ENCODE assay signal across 17 cellular contexts in the genomic region with DNA sequence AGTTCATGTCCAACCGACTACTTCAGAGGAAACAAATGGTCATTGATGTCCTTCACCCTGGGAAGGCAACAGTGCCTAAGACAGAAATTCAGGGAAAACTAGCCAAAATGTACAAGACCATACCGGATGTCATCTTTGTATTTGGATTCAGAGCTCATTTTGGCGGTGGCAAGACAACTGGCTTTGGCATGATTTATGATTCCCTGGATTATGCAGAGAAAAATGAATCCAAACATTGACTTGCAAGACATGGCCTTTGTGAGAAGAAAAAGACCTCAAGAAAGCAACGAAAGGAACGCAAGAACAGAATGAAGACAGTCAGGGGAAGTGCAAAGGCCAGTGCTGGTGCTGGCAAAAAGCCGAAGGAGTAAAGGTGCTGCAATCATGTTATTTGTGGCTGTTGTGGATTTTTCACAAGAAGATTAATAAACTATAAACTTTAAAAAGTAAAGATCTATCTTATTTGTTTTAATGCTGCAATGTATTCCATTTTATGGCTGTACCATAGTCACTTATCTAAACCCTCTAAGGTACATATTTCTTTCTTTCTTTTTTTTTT. TPM values are rescaled to one million over a fixed set of nuclear protein-coding genes. Genes with fewer than 3 reads are reported as not detected.
A peak's percentile ranks its signal among the peaks of the same experiment; 100 is the strongest.
DNase-seq lines count a peak whose midpoint lies in the region; ATAC-seq, FAIRE-seq and TF ChIP-seq lines count a peak whose summit lies in the region.
"Had no signal": no experiment of that assay in that cellular context is flagged by ENCODE, and none has a peak within 500 bp of the region (broad histone marks: within the 10 kb centered on the region; RNA-seq: fewer than 3 reads in every experiment).

No MANE protein-coding gene starts in this region.

- ATAC-seq in K562, result no peak
- ATAC-seq: GM12878, HCT116 had no signal

- no peak for DNase-seq in K562 (ENCODE audit: extremely low read depth in 1 of 4, low spot score in 3 of 4)
- no peak for DNase-seq in H1 (ENCODE audit: low read depth in 1 of 2, low spot score in 2 of 2)
- peak; percentile 24 for DNase-seq in myocyte (ENCODE audit: low read depth)
- peak; percentile 70 for DNase-seq in small intestine
- no peak for DNase-seq in Calu3
- DNase-seq in H9, result no peak
- no peak for DNase-seq in hepatocyte (ENCODE audit: low spot score)
- DNase-seq: C1 segment of cervical spinal cord; CD4-positive, alpha-beta memory T cell; COR-L47; DMS153; DND-41; GDM1; GOT3; H7 had no signal

- H3K4me3 Mint-ChIP-seq in Calu3 (ENCODE audit: low read depth, unreplicated experiment) (no peak overlapping the region), H9 (no peak overlapping the region)
- H3K4me3 Mint-ChIP-seq: CD4-positive, alpha-beta memory T cell had no signal

- H3T11ph ChIP-seq in H9 (ENCODE audit: low read length), result no peak overlapping the region

- no peak overlapping the region for H4K91ac ChIP-seq in H1 (replicated peaks; ENCODE audit: insufficient read length, low read length)
- H4K91ac ChIP-seq in H9 (ENCODE audit: insufficient read length, low read depth, low read length), result no peak overlapping the region

- no peak overlapping the region for H3K14ac ChIP-seq in H1 (ENCODE audit: insufficient read length)
- H3K14ac ChIP-seq in H9 (ENCODE audit: insufficient read depth, low read length), result no peak overlapping the region

- peaks cover 16% of the 10 kb centered on the region for H3K4me1 Mint-ChIP-seq in Calu3 (ENCODE audit: low read depth, unreplicated experiment)
- H3K4me1 Mint-ChIP-seq in H9, result no peaks in the 10 kb centered on the region
- H3K4me1 Mint-ChIP-seq: CD4-positive, alpha-beta memory T cell had no signal

- TF ChIP-seq POLR2A in K562 (conservative IDR thresholded peaks at IDR 0.05) (no peak), H1 (IDR thresholded peaks at IDR 0.05; ENCODE audit: control extremely low read depth in 1 of 2, low read depth in 2 of 2, low read length in 2 of 2) (no peak)

- H2BK15ac ChIP-seq in H1 (ENCODE audit: low read length) (no peak overlapping the region), H9 (ENCODE audit: low read depth, low read length) (no peak overlapping the region)

- H3K56ac ChIP-seq in H1 (replicated peaks; ENCODE audit: insufficient read length, low read depth, low read length) (no peak overlapping the region), H9 (ENCODE audit: insufficient read length, low read depth, low read length) (no peak overlapping the region)

- H4K5ac ChIP-seq in H1 (ENCODE audit: insufficient read length, low read depth, low read length), result no peak overlapping the region
- no peak overlapping the region for H4K5ac ChIP-seq in H9 (ENCODE audit: insufficient read length, low read depth, low read length)

- H3K9me2 ChIP-seq in hepatocyte (replicated peaks; ENCODE audit: insufficient read depth), result no peaks in the 10 kb centered on the region

- H3K23ac ChIP-seq in H1 (ENCODE audit: insufficient read length) (no peak overlapping the region), H9 (ENCODE audit: insufficient read length, low read depth, low read length) (no peak overlapping the region)

- no peak overlapping the region for H3K4me2 ChIP-seq in K562 (ENCODE audit: insufficient read depth, low read length)
- H3K4me2 ChIP-seq in H1 (ENCODE audit: insufficient read depth in 1 of 2, low read depth in 2 of 2, low read length in 2 of 2), result no peak overlapping the region
- no peak overlapping the region for H3K4me2 ChIP-seq in H9 (ENCODE audit: insufficient read depth, insufficient read length, low read length)
- H3K4me2 ChIP-seq in hepatocyte, result no peak overlapping the region

- no peak overlapping the region for H3K27ac Mint-ChIP-seq in Calu3 (ENCODE audit: unreplicated experiment)
- H3K27ac Mint-ChIP-seq in H9, result no peak overlapping the region
- H3K27ac Mint-ChIP-seq: CD4-positive, alpha-beta memory T cell had no signal

- H3K27me3 ChIP-seq in K562 (ENCODE audit: control insufficient read depth in 2 of 2, insufficient read depth in 2 of 2, low read length in 2 of 2), result no peaks in the 10 kb centered on the region
- H3K27me3 ChIP-seq in H1 (replicated peaks in 1 of 4; ENCODE audit: control insufficient read depth in 3 of 4, extremely low read depth in 1 of 4, insufficient read depth in 3 of 4, low read length in 3 of 4), result no peaks in the 10 kb centered on the region
- no peaks in the 10 kb centered on the region for H3K27me3 ChIP-seq in small intestine (ENCODE audit: control insufficient read depth in 2 of 2, insufficient read depth in 2 of 2, low read length in 2 of 2)
- H3K27me3 ChIP-seq in H9 (ENCODE audit: insufficient read depth, low read length), result no peaks in the 10 kb centered on the region
- H3K27me3 ChIP-seq in hepatocyte, result no peaks in the 10 kb centered on the region

- H3K4me1 ChIP-seq in K562 (replicated peaks in 1 of 2; ENCODE audit: control insufficient read depth in 2 of 2, insufficient read depth in 2 of 2, low read length in 2 of 2) (peaks cover 0 to 3% of the 10 kb centered on the region in 2 experiments; a peak in 2 of 5 replicates), H1 (replicated peaks in 1 of 4; ENCODE audit: control insufficient read depth in 3 of 4, insufficient read depth in 4 of 4, low read length in 3 of 4) (no peaks in the 10 kb centered on the region), small intestine (ENCODE audit: control insufficient read depth in 2 of 2, insufficient read depth in 1 of 2, low read depth in 1 of 2, low read length in 1 of 2) (no peaks in the 10 kb centered on the region), H9 (ENCODE audit: insufficient read depth, low read length) (no peaks in the 10 kb centered on the region), hepatocyte (ENCODE audit: insufficient read depth) (peaks cover 6% of the 10 kb centered on the region)

- intact Hi-C loops in K562 (cut with micrococcal nuclease), result no loop called here
- intact Hi-C loops in Calu3 (cut with micrococcal nuclease; ENCODE audit: unreplicated experiment), result no loop called here

- H4K8ac ChIP-seq in H1 (ENCODE audit: extremely low read depth, insufficient read depth, low read length) (no peak overlapping the region), H9 (replicated peaks; ENCODE audit: insufficient read length, low read depth, low read length) (no peak overlapping the region)

- H3K36me3 ChIP-seq in K562 (ENCODE audit: control insufficient read depth, insufficient read depth, low read length) (no peaks in the 10 kb centered on the region), H1 (ENCODE audit: control insufficient read depth in 2 of 4, insufficient read depth in 4 of 4, low read length in 3 of 4) (no peaks in the 10 kb centered on the region), small intestine (ENCODE audit: control insufficient read depth in 2 of 2, insufficient read depth in 2 of 2, low read length in 2 of 2) (no peaks in the 10 kb centered on the region), hepatocyte (replicated peaks; ENCODE audit: insufficient read depth, low read depth) (no peaks in the 10 kb centered on the region)

- WGBS in K562 (ENCODE audit: insufficient coverage, low coverage, missing lambda C conversion rate), result 34% methylated on average over 6 of the region's 6 CpGs
- 79% methylated on average over 6 of the region's 6 CpGs; no CpG with 5 or more reads in 1 of the 2 experiments for WGBS in H1 (ENCODE audit: extremely low coverage in 1 of 2, insufficient coverage in 1 of 2, insufficient read length in 1 of 2, insufficient replicate concordance in 2 of 2, low coverage in 1 of 2, low lambda C conversion rate in 2 of 2, missing lambda C conversion rate in 1 of 2), 2 experiments
- 26 to 58% (median 48%) methylated on average over 6 of the region's 6 CpGs for WGBS in small intestine, 3 donors
- WGBS in H9 (ENCODE audit: extremely low coverage, insufficient read length, low lambda C conversion rate), result no CpG with 5 or more reads among the region's 6 CpGs
- WGBS in hepatocyte (ENCODE audit: low lambda C conversion rate, missing lambda C conversion rate), result 89% methylated on average over 6 of the region's 6 CpGs

- H2BK20ac ChIP-seq in H1 (ENCODE audit: low read length) (no peak overlapping the region), H9 (ENCODE audit: low read depth, low read length, poor library complexity, severe bottlenecking) (no peak overlapping the region)

- H3K9me3 Mint-ChIP-seq in Calu3 (ENCODE audit: low read depth, unreplicated experiment) (no peaks in the 10 kb centered on the region), H9 (peaks cover 0 to 2% of the 10 kb centered on the region in 2 experiments; a peak in 2 of 5 replicates)
- H3K9me3 Mint-ChIP-seq: CD4-positive, alpha-beta memory T cell had no signal

- H2BK5ac ChIP-seq in H1 (ENCODE audit: low read depth, low read length), result no peak overlapping the region
- H2BK5ac ChIP-seq in H9 (ENCODE audit: insufficient read length, low read length), result no peak overlapping the region

- H3K9me1 ChIP-seq in K562 (ENCODE audit: control insufficient read depth, insufficient read depth, low read length), result no peaks in the 10 kb centered on the region

- no peak overlapping the region for H3K9ac ChIP-seq in K562 (ENCODE audit: insufficient read depth in 1 of 2, low read depth in 2 of 2, low read length in 2 of 2)
- no peak overlapping the region for H3K9ac ChIP-seq in H1 (replicated peaks in 1 of 4; ENCODE audit: extremely low read depth in 1 of 4, low read depth in 3 of 4, low read length in 3 of 4)
- no peak overlapping the region for H3K9ac ChIP-seq in H9 (ENCODE audit: extremely low read depth, insufficient read length, low read length)

- H3K4ac ChIP-seq in H1 (replicated peaks; ENCODE audit: insufficient read length, low read depth, low read length) (no peak overlapping the region), H9 (ENCODE audit: low read depth, low read length) (no peak overlapping the region)

- no peak for FAIRE-seq in K562 (lab: Jason Lieb, UNC)
- FAIRE-seq in H1 (lab: Jason Lieb, UNC), result no peak
- FAIRE-seq in small intestine (lab: Jason Lieb, UNC), result no peak
- FAIRE-seq: GM12878 had no signal

- in situ Hi-C loops in K562 (cut with MboI), result no loop called here

- TF ChIP-seq EP300 in K562 (IDR thresholded peaks at IDR 0.05; ENCODE audit: low read length) (no peak), H1 (IDR thresholded peaks at IDR 0.05; ENCODE audit: borderline replicate concordance in 1 of 2, low read depth in 2 of 2, low read length in 2 of 2) (no peak)

- BruUV-seq in K562 (replicated peaks; lab: Mats Ljungman, UMichigan), result no TSS peak
- no TSS peak for BruUV-seq in Calu3 (replicated peaks; lab: Mats Ljungman, UMichigan)

- POLR2A ChIA-PET in K562 (lab: Yijun Ruan, JAX), result no interaction called here
- POLR2A ChIA-PET in H1 (lab: Charles Lee; ENCODE audit: partially characterized antibody), result no interaction called here

- H3K79me1 ChIP-seq in H1 (ENCODE audit: low read depth, low read length) (no peaks in the 10 kb centered on the region), H9 (ENCODE audit: insufficient read depth, low read depth, low read length, poor library complexity, severe bottlenecking) (no peaks in the 10 kb centered on the region)

- no peaks in the 10 kb centered on the region for H3K79me2 ChIP-seq in K562 (ENCODE audit: control insufficient read depth, insufficient read depth, low read length)
- no peaks in the 10 kb centered on the region for H3K79me2 ChIP-seq in H1 (ENCODE audit: control insufficient read depth in 1 of 2, insufficient read depth in 2 of 2, low read length in 2 of 2)
- no peaks in the 10 kb centered on the region for H3K79me2 ChIP-seq in H9 (ENCODE audit: insufficient read depth, low read length)
- no peaks in the 10 kb centered on the region for H3K79me2 ChIP-seq in hepatocyte

- no peak overlapping the region for H3K27ac ChIP-seq in K562 (ENCODE audit: extremely low read depth, low read depth, low read length)
- no peak overlapping the region for H3K27ac ChIP-seq in H1 (ENCODE audit: low read depth, low read length)
- H3K27ac ChIP-seq in small intestine (ENCODE audit: low read depth in 1 of 2, low read length in 1 of 2), result no peak overlapping the region
- H3K27ac ChIP-seq in H9 (ENCODE audit: insufficient read length, low read depth, low read length), result no peak overlapping the region
- H3K27ac ChIP-seq in hepatocyte, result no peak overlapping the region

- H4K20me1 ChIP-seq in K562 (replicated peaks; ENCODE audit: control insufficient read depth, insufficient read depth, low read length), result no peaks in the 10 kb centered on the region
- no peaks in the 10 kb centered on the region for H4K20me1 ChIP-seq in H1 (replicated peaks in 1 of 2; ENCODE audit: control insufficient read depth in 1 of 2, insufficient read depth in 2 of 2, low read length in 2 of 2)
- no peaks in the 10 kb centered on the region for H4K20me1 ChIP-seq in H9 (ENCODE audit: control insufficient read depth, insufficient read depth, insufficient read length)
- no peaks in the 10 kb centered on the region for H4K20me1 ChIP-seq in hepatocyte (ENCODE audit: insufficient read depth, poor library complexity, severe bottlenecking)

- no peaks in the 10 kb centered on the region for H3K9me3 ChIP-seq in K562 (replicated peaks; ENCODE audit: control insufficient read depth, insufficient read depth, low read depth, low read length)
- H3K9me3 ChIP-seq in H1 (ENCODE audit: insufficient read depth in 2 of 2, low read depth in 1 of 2, low read length in 1 of 2), result no peaks in the 10 kb centered on the region
- no peaks in the 10 kb centered on the region for H3K9me3 ChIP-seq in small intestine (ENCODE audit: control insufficient read depth, low read depth)
- H3K9me3 ChIP-seq in H9 (ENCODE audit: control insufficient read depth, low read depth, low read length), result no peaks in the 10 kb centered on the region
- H3K9me3 ChIP-seq in hepatocyte (ENCODE audit: low read depth), result no peaks in the 10 kb centered on the region

- H3K18ac ChIP-seq in H1 (ENCODE audit: extremely low read depth, low read length) (no peak overlapping the region), H9 (ENCODE audit: insufficient read length, low read depth, low read length) (no peak overlapping the region)

- H3K23me2 ChIP-seq in H1 (ENCODE audit: low read depth, low read length), result no peaks in the 10 kb centered on the region; the same call in 1 of the 2 replicates
- H3K23me2 ChIP-seq in H9 (ENCODE audit: insufficient read length, low read depth, low read length, poor library complexity, severe bottlenecking), result no peaks in the 10 kb centered on the region

- peaks cover 9% of the 10 kb centered on the region for H3K36me3 Mint-ChIP-seq in Calu3 (ENCODE audit: insufficient read depth, unreplicated experiment)
- H3K36me3 Mint-ChIP-seq in H9 (ENCODE audit: insufficient read depth in 1 of 3, low read depth in 3 of 3), result no peaks in the 10 kb centered on the region
- H3K36me3 Mint-ChIP-seq: CD4-positive, alpha-beta memory T cell had no signal

- CTCF ChIA-PET in K562 (lab: Yijun Ruan, JAX; ENCODE audit: low intra/inter-chr PET ratio) (no interaction called here), H1 (lab: Charles Lee; ENCODE audit: partially characterized antibody) (no interaction called here), Calu3 (lab: Charles Lee) (interaction anchor here (0.6 kb wide), 1 partner anchor 13 kb away, joined by 3 read pairs; no protein-coding TSS in a partner anchor)

- no peak overlapping the region for H2BK120ac ChIP-seq in H1 (replicated peaks; ENCODE audit: low read depth, low read length)
- no peak overlapping the region for H2BK120ac ChIP-seq in H9 (ENCODE audit: low read depth, low read length, poor library complexity, severe bottlenecking)

- H2AFZ ChIP-seq in K562 (ENCODE audit: low read depth, low read length), result peak overlapping the region; percentile 68
- peak overlapping the region; percentile 81; the same call in 1 of the 2 replicates for H2AFZ ChIP-seq in H1 (ENCODE audit: low read length)
- no peak overlapping the region for H2AFZ ChIP-seq in H9 (ENCODE audit: low read length)
- no peak overlapping the region for H2AFZ ChIP-seq in hepatocyte

- H3K4me3 ChIP-seq in K562 (no peak overlapping the region), H1 (ENCODE audit: extremely low read depth in 1 of 4, insufficient read depth in 2 of 4, low read depth in 3 of 4, low read length in 4 of 4) (no peak overlapping the region), small intestine (ENCODE audit: low read depth in 1 of 2, low read length in 2 of 2) (no peak overlapping the region), hepatocyte (no peak overlapping the region)
- H3K4me3 ChIP-seq: GM12878 had no signal

- H3K27me3 Mint-ChIP-seq in Calu3 (ENCODE audit: unreplicated experiment), result no peaks in the 10 kb centered on the region
- H3K27me3 Mint-ChIP-seq in H9 (ENCODE audit: low read depth), result no peaks in the 10 kb centered on the region
- H3K27me3 Mint-ChIP-seq: CD4-positive, alpha-beta memory T cell had no signal

- TF ChIP-seq CTCF in K562 (IDR thresholded peaks at IDR 0.05 in 2 of 3, conservative IDR thresholded peaks at IDR 0.05 in 1 of 3; ENCODE audit: insufficient read depth in 2 of 3, low read depth in 1 of 3, low read length in 3 of 3), result no peak
- no peak for TF ChIP-seq CTCF in H1 (IDR thresholded peaks at IDR 0.05; ENCODE audit: control extremely low read depth in 1 of 3, insufficient read depth in 1 of 3, low read depth in 1 of 3, low read length in 3 of 3)
- no peak for TF ChIP-seq CTCF in Calu3 (IDR thresholded peaks at IDR 0.05; ENCODE audit: unreplicated experiment)
- TF ChIP-seq CTCF in H9 (conservative IDR thresholded peaks at IDR 0.05), result no peak
- TF ChIP-seq CTCF in hepatocyte (IDR thresholded peaks at IDR 0.05; ENCODE audit: poor library complexity), result no peak

- H2AK5ac ChIP-seq in H1 (ENCODE audit: low read depth, low read length), result no peak overlapping the region
- no peak overlapping the region for H2AK5ac ChIP-seq in H9 (ENCODE audit: insufficient read length, low read length)

- no peak for TF ChIP-seq RAD21 in K562 (CRISPR knock-in tag; conservative IDR thresholded peaks at IDR 0.05 in 1 of 2, IDR thresholded peaks at IDR 0.05 in 1 of 2)
- no peak for TF ChIP-seq RAD21 in H1 (IDR thresholded peaks at IDR 0.05 in 1 of 2, conservative IDR thresholded peaks at IDR 0.05 in 1 of 2; ENCODE audit: low read depth in 2 of 2, low read length in 2 of 2)

- H2BK12ac ChIP-seq in H1 (ENCODE audit: low read depth, low read length) (no peak overlapping the region), H9 (ENCODE audit: insufficient read length, low read depth, low read length) (no peak overlapping the region)

RNA-seq across cellular contexts. Expression of a gene that starts 20.1 kb away (rescaled TPM):
- 19.4 and 40.7 TPM in 2 replicates for total RNA-seq in K562 (2011; cell fraction: chromatin; rRNA removed; ENCODE audit: low replicate concordance)
- total RNA-seq in K562 (2011; cell fraction: nucleolus; rRNA removed), result 12.6 and 15.3 TPM in 2 replicates
- total RNA-seq in K562 (2011; cell fraction: nucleoplasm; rRNA removed), result 12.2 and 14.0 TPM in 2 replicates
- 7.5 and 10.1 TPM in 2 replicates for total RNA-seq in K562 (2014; rRNA removed)
- 12.3 and 14.0 TPM in 2 replicates for total RNA-seq in K562 (2014; rRNA removed; fragmentation: Illumina TruSeq; extraction: Trizol)
- total RNA-seq in K562 (2015; rRNA removed; fragmentation: Illumina TruSeq; extraction: Trizol), result 13.4 and 14.1 TPM in 2 replicates
- 16.7 and 19.6 TPM in 2 replicates for total RNA-seq in K562 (2021)
- polyA plus RNA-seq in K562 (2011; rRNA removed), result 8.1 and 9.2 TPM in 2 replicates
- 4.0 and 5.5 TPM in 2 replicates for polyA plus RNA-seq in K562 (2011; cell fraction: cytosol; rRNA removed)
- polyA plus RNA-seq in K562 (2011; cell fraction: nucleus; rRNA removed), result 16.5 and 17.0 TPM in 2 replicates
- 5.2 and 5.8 TPM in 2 replicates for polyA plus RNA-seq in K562 (2012)
- 6.4 and 7.1 TPM in 2 replicates for polyA plus RNA-seq in K562 (2014; fragmentation: Illumina TruSeq; extraction: Trizol)
- 1 to 10 TPM; 2.3 to 4.4 TPM for polyA plus RNA-seq in K562 (2014; fragmentation: Nextera tagmentation; extraction: Ambion mirVana)
- polyA plus RNA-seq in K562 (2014; rRNA removed), result 4.7 and 5.3 TPM in 2 replicates
- polyA minus RNA-seq in K562 (2011; rRNA and poly(A)+ RNA removed), result 52.2 and 57.1 TPM in 2 replicates
- polyA minus RNA-seq in K562 (2011; cell fraction: cytosol; rRNA and poly(A)+ RNA removed), result 16.1 and 23.9 TPM in 2 replicates
- 10.6 and 18.5 TPM in 2 replicates for polyA minus RNA-seq in K562 (2011; cell fraction: nucleus; rRNA and poly(A)+ RNA removed)
- 20.8 and 22.3 TPM in 2 replicates for total RNA-seq in H1 (2021; fragmentation: NEBNext Ultra II Directional; extraction: Animal tissue kit (Norgen Biotek cat#: 25700))
- 3.2 and 5.0 TPM in 2 replicates for polyA plus RNA-seq in H1 (2011; rRNA removed)
- 4.4 TPM for polyA plus RNA-seq in H1 (2011; cell fraction: cytosol; rRNA removed)
- polyA plus RNA-seq in H1 (2011; cell fraction: nucleus; rRNA removed), result 4.4 TPM
- polyA plus RNA-seq in H1 (2012, experiment 1 of 2), result 3.2 to 7.1 TPM (median 5.0 TPM) in 4 replicates
- 0.21 TPM for polyA plus RNA-seq in H1 (2012, experiment 2 of 2)
- polyA plus RNA-seq in H1 (2013, experiment 1 of 2), result 5.1 TPM
- polyA plus RNA-seq in H1 (2013, experiment 2 of 2), result 5.0 TPM
- polyA minus RNA-seq in H1 (2011; rRNA and poly(A)+ RNA removed), result 41.7 and 52.5 TPM in 2 replicates
- 18.5 TPM for polyA minus RNA-seq in H1 (2011; cell fraction: cytosol; rRNA and poly(A)+ RNA removed)
- polyA minus RNA-seq in H1 (2011; cell fraction: nucleus; rRNA and poly(A)+ RNA removed), result 71.7 TPM
- 166 and 185 TPM in 2 replicates for total RNA-seq in myocyte
- 34.1 TPM for polyA plus RNA-seq in myocyte (2012)
- polyA plus RNA-seq in small intestine, result 10 to 100 TPM in 2 of 3 donors, 1 to 10 TPM in 1; 9.5 to 23.0 (median 17.0) TPM
- 53.6 and 61.5 TPM in 2 replicates for total RNA-seq in Calu3 (2022)
- 21.7 and 23.4 TPM in 2 replicates for total RNA-seq in H9 (2021)
- total RNA-seq in hepatocyte, result 123 and 124 TPM in 2 replicates
- polyA plus RNA-seq in hepatocyte, result 25.0 and 26.9 TPM in 2 replicates

Comparison
In these comparisons a context has a peak if more than half of its experiments do, and no peak if none do; other contexts are left out.
1. DNase-seq: peak in myocyte (single experiment) and small intestine (single experiment); none in K562 (0 of 4), H1 (0 of 2), Calu3 (single experiment), H9 (single experiment) and hepatocyte (single experiment).
2. H2AFZ ChIP-seq: peak in K562 (single experiment) and H1 (single experiment); none in H9 (single experiment) and hepatocyte (single experiment).